21 cellular contexts compared by ENCODE assay signal in genomic region chrX:37888010-37888409, GRCh38. TPM values are rescaled to one million over a fixed set of nuclear protein-coding genes. Genes with fewer than 3 reads are reported as not detected.
DNase-seq lines count a peak whose midpoint lies in the region; ATAC-seq, FAIRE-seq and TF ChIP-seq lines count a peak whose summit lies in the region.
"Had no signal": no experiment of that assay in that cellular context is flagged by ENCODE, and none has a peak within 500 bp of the region (broad histone marks: within the 10 kb centered on the region; RNA-seq: fewer than 3 reads in every experiment).

No MANE protein-coding gene starts in this region.

- H3K79me2 ChIP-seq in HepG2 (ENCODE audit: insufficient read depth, low read length), result no peaks in the 10 kb centered on the region

- in situ Hi-C loops in HepG2 (cut with HindIII; ENCODE audit: extremely low pct_ligation_motif_present, low pct_unique_long_range_greater_than_20kb), result no loop called here

- DNase-seq in HepG2 (ENCODE audit: low spot score), result no peak
- peak; percentile 39 to 74 (median 68) for DNase-seq in right lobe of liver
- DNase-seq in middle frontal gyrus (ENCODE audit: extremely low spot score, low spot score), result no peak
- no peak for DNase-seq in AG20443 (ENCODE audit: low spot score)
- DNase-seq: 8988T; ACHN; AML-193; Caco-2; Calu3; CD4-positive, alpha-beta T cell; CD8-positive, alpha-beta T cell; DMS79 treated with DMSO at 0.1 percent for 48 hours; GF-D8 had no signal

- peak overlapping the region; percentile 42 to 58 for H3K9ac ChIP-seq in liver (ENCODE audit: low read depth in 1 of 2, low read length in 2 of 2)
- H3K9ac ChIP-seq in HepG2 (ENCODE audit: insufficient read depth, low read depth, low read length), result no peak overlapping the region
- H3K9ac ChIP-seq: BLaER1 treated with 17β-estradiol and CSF1 and Interleukin-3, amounts not matched to agents 10 nM and 100 nM had no signal

- H3K9me3 ChIP-seq in liver (ENCODE audit: control insufficient read depth in 4 of 4, low read length in 3 of 4) (no peaks in the 10 kb centered on the region), HepG2 (ENCODE audit: low read length) (no peaks in the 10 kb centered on the region), right lobe of liver (no peaks in the 10 kb centered on the region)
- H3K9me3 ChIP-seq: Caco-2 had no signal

- H3K27me3 ChIP-seq in liver (ENCODE audit: control insufficient read depth in 4 of 4, insufficient read depth in 4 of 4, low read length in 3 of 4), result no peaks in the 10 kb centered on the region
- H3K27me3 ChIP-seq in HepG2 (ENCODE audit: control insufficient read depth in 1 of 2, insufficient read depth in 2 of 2, low read length in 2 of 2), result no peaks in the 10 kb centered on the region
- H3K27me3 ChIP-seq in right lobe of liver, result no peaks in the 10 kb centered on the region
- H3K27me3 ChIP-seq: BLaER1 treated with 17β-estradiol and CSF1 and Interleukin-3, amounts not matched to agents 10 nM and 100 nM had no signal

- BruUV-seq in HepG2 (replicated peaks; lab: Mats Ljungman, UMichigan), result no TSS peak

- TF ChIP-seq POLR2A in HepG2 (IDR thresholded peaks at IDR 0.05; ENCODE audit: insufficient read depth in 1 of 2, low read depth in 2 of 2, low read length in 2 of 2) (no peak), right lobe of liver (IDR thresholded peaks at IDR 0.05) (no peak)

- CTCF ChIA-PET in HepG2 (lab: Yijun Ruan, JAX; ENCODE audit: low intra/inter-chr PET ratio, low total read pairs), result no interaction called here

- H2AFZ ChIP-seq in HepG2 (ENCODE audit: low read length), result no peak overlapping the region

- no peaks in the 10 kb centered on the region for H4K20me1 ChIP-seq in HepG2 (ENCODE audit: insufficient read depth, low read length)
- H4K20me1 ChIP-seq: BLaER1 treated with 17β-estradiol and CSF1 and Interleukin-3, amounts not matched to agents 10 nM and 100 nM had no signal

- no peak for FAIRE-seq in HepG2 (lab: Jason Lieb, UNC)
- FAIRE-seq: A204.1, D721Med, G401.6, GM12878, GM18507 had no signal

- intact Hi-C loops in HepG2 (cut with micrococcal nuclease; ENCODE audit: unreplicated experiment) (no loop called here), right lobe of liver (cut with DNase I) (no loop called here)

- TF ChIP-seq RAD21 in liver (IDR thresholded peaks at IDR 0.05) (no peak), HepG2 (CRISPR knock-in tag; IDR thresholded peaks at IDR 0.05) (no peak)

- H3K36me3 ChIP-seq in liver (ENCODE audit: control insufficient read depth in 4 of 4, insufficient read depth in 3 of 4, low read depth in 1 of 4, low read length in 3 of 4) (no peaks in the 10 kb centered on the region), HepG2 (replicated peaks in 1 of 2; ENCODE audit: control insufficient read depth in 1 of 2, insufficient read depth in 2 of 2, low read length in 2 of 2) (no peaks in the 10 kb centered on the region), right lobe of liver (no peaks in the 10 kb centered on the region)
- H3K36me3 ChIP-seq: BLaER1 treated with 17β-estradiol and CSF1 and Interleukin-3, amounts not matched to agents 10 nM and 100 nM had no signal

- no peak for ATAC-seq in HepG2
- ATAC-seq in right lobe of liver, result peak; percentile 62 to 80 (median 73)
- ATAC-seq: CD8-positive, alpha-beta T cell; GM12878 had no signal

- WGBS in liver, result 30% methylated on average over 5 of the region's 5 CpGs
- WGBS in HepG2 (ENCODE audit: low lambda C conversion rate), result 67% methylated on average over 3 of the region's 5 CpGs
- 43% methylated on average over 5 of the region's 5 CpGs for WGBS in right lobe of liver (ENCODE audit: insufficient coverage, low coverage, low lambda C conversion rate, missing lambda C conversion rate)

- no peak for TF ChIP-seq CTCF in liver (IDR thresholded peaks at IDR 0.05; ENCODE audit: low read depth, low read length, missing input control)
- no peak for TF ChIP-seq CTCF in HepG2 (CRISPR knock-in tag; IDR thresholded peaks at IDR 0.05)
- no peak for TF ChIP-seq CTCF in right lobe of liver (IDR thresholded peaks at IDR 0.05)

- H3K4me3 ChIP-seq in liver (ENCODE audit: low read depth in 1 of 3, low read length in 3 of 3) (peak overlapping the region; percentile 47 to 70 (median 67)), HepG2 (replicated peaks in 1 of 3; ENCODE audit: insufficient read depth in 1 of 3, low read depth in 2 of 3, low read length in 3 of 3) (no peak overlapping the region), right lobe of liver (peak overlapping the region; percentile 22 to 55 (median 46))
- H3K4me3 ChIP-seq: BLaER1 treated with 17β-estradiol and CSF1 and Interleukin-3, amounts not matched to agents 10 nM and 100 nM; GM12878 had no signal

- no peak overlapping the region for H3K4me2 ChIP-seq in HepG2 (ENCODE audit: low read depth, low read length)
- H3K4me2 ChIP-seq: BLaER1 treated with 17β-estradiol and CSF1 and Interleukin-3, amounts not matched to agents 10 nM and 100 nM had no signal

- POLR2A ChIA-PET in HepG2 (lab: Yijun Ruan, JAX), result no interaction called here

- H3K27ac ChIP-seq in liver (ENCODE audit: low read depth in 1 of 2, low read length in 2 of 2) (peak overlapping the region; percentile 80 to 93), HepG2 (ENCODE audit: extremely low read length, insufficient read depth, low read length) (no peak overlapping the region), right lobe of liver (peak overlapping the region; percentile 55 to 76 (median 74))
- H3K27ac ChIP-seq: BLaER1 treated with 17β-estradiol and CSF1 and Interleukin-3, amounts not matched to agents 10 nM and 100 nM; C4-2B had no signal

- peaks cover 0 to 11% (median 2%) of the 10 kb centered on the region in 4 donors for H3K4me1 ChIP-seq in liver (ENCODE audit: control insufficient read depth in 4 of 4, insufficient read depth in 4 of 4, low read length in 3 of 4)
- H3K4me1 ChIP-seq in HepG2 (ENCODE audit: insufficient read depth, low read length), result no peaks in the 10 kb centered on the region
- H3K4me1 ChIP-seq in right lobe of liver, result no peaks in the 10 kb centered on the region
- H3K4me1 ChIP-seq: BLaER1 treated with 17β-estradiol and CSF1 and Interleukin-3, amounts not matched to agents 10 nM and 100 nM had no signal

- TF ChIP-seq EP300 in HepG2 (IDR thresholded peaks at IDR 0.05; ENCODE audit: low read depth in 2 of 2, low read length in 2 of 2) (no peak), HepG2 (CRISPR knock-in tag; IDR thresholded peaks at IDR 0.05; ENCODE audit: borderline replicate concordance) (no peak)

TF ChIP-seq in liver, 16 proteins besides CTCF, POLR2A, EP300 and RAD21 (continues in another document):
- TF ChIP-seq RXRA (IDR thresholded peaks at IDR 0.05) (peak in 1 of 2 donors; percentile 1), SP1 (IDR thresholded peaks at IDR 0.05) (no peak), MAX (IDR thresholded peaks at IDR 0.05) (no peak), HNF4G (IDR thresholded peaks at IDR 0.05) (no peak), TAF1 (conservative IDR thresholded peaks at IDR 0.05) (no peak)

TF ChIP-seq in HepG2, 621 proteins besides CTCF, POLR2A, EP300 and RAD21:
- TF ChIP-seq HIVEP1 (CRISPR knock-in tag; IDR thresholded peaks at IDR 0.05), result no peak
- TF ChIP-seq HDAC1 (CRISPR knock-in tag; IDR thresholded peaks at IDR 0.05), result no peak
- TF ChIP-seq ZNF292 (CRISPR knock-in tag; IDR thresholded peaks at IDR 0.05; ENCODE audit: borderline replicate concordance, low read depth), result no peak
- TF ChIP-seq TAF1 (CRISPR knock-in tag; IDR thresholded peaks at IDR 0.05), result no peak
- no peak for TF ChIP-seq GABPA (IDR thresholded peaks at IDR 0.05; ENCODE audit: low read depth, low read length)
- no peak for TF ChIP-seq GABPA (CRISPR knock-in tag; IDR thresholded peaks at IDR 0.05; ENCODE audit: low read depth)
- TF ChIP-seq ZNF580 (CRISPR knock-in tag; IDR thresholded peaks at IDR 0.05; ENCODE audit: borderline replicate concordance, low read depth), result no peak
- no peak for TF ChIP-seq NFYB (CRISPR knock-in tag; IDR thresholded peaks at IDR 0.05)
- TF ChIP-seq ZNF781 (CRISPR knock-in tag; IDR thresholded peaks at IDR 0.05; ENCODE audit: borderline replicate concordance, not compliant biosample characterization), result no peak
- TF ChIP-seq YEATS4 (CRISPR knock-in tag; IDR thresholded peaks at IDR 0.05; ENCODE audit: borderline replicate concordance), result no peak
- no peak for TF ChIP-seq MAFK (conservative IDR thresholded peaks at IDR 0.05 in 1 of 2, IDR thresholded peaks at IDR 0.05 in 1 of 2; ENCODE audit: low read length in 2 of 2)
- no peak for TF ChIP-seq ZBTB8A (CRISPR knock-in tag; IDR thresholded peaks at IDR 0.05; ENCODE audit: borderline replicate concordance, low read depth)
- no peak for TF ChIP-seq ZFY (CRISPR knock-in tag; IDR thresholded peaks at IDR 0.05)

RNA-seq across cellular contexts. Expression of gene DYNLT3, which starts 40.6 kb away (rescaled TPM):
- total RNA-seq in liver (10 to 100 TPM in 1 of 2 donors, 1 to 10 TPM in 1; 9.5 to 13.4 TPM), HepG2 (2016; rRNA removed; fragmentation: Illumina TruSeq; extraction: Trizol) (6.1 and 9.5 TPM in 2 replicates), right lobe of liver (10 to 100 TPM; 13.1 to 24.4 (median 17.7) TPM)
- polyA plus RNA-seq in liver (10 to 100 TPM; 13.4 to 20.7 TPM), HepG2 (2011; rRNA removed) (5.4 TPM in 2 replicates)
- 1.5 and 1.8 TPM in 2 replicates for total RNA-seq in HepG2 (2016; cell fraction: cytosol; rRNA removed; fragmentation: Illumina TruSeq; extraction: Trizol; ENCODE audit: low read depth)
- total RNA-seq in HepG2 (2016; cell fraction: insoluble cytoplasmic fraction; rRNA removed; fragmentation: Illumina TruSeq; extraction: Trizol), result 6.1 and 10.9 TPM in 2 replicates
- total RNA-seq in HepG2 (2016; cell fraction: membrane; rRNA removed; fragmentation: Illumina TruSeq; extraction: Trizol), result 4.0 and 4.4 TPM in 2 replicates
- total RNA-seq in HepG2 (2016; cell fraction: nucleus; rRNA removed; fragmentation: Illumina TruSeq; extraction: Trizol), result 3.2 and 3.4 TPM in 2 replicates
- polyA plus RNA-seq in HepG2 (2011; cell fraction: cytosol; rRNA removed), result 2.0 and 3.9 TPM in 2 replicates
- polyA plus RNA-seq in HepG2 (2011; cell fraction: nucleus; rRNA removed), result 0.90 and 2.0 TPM in 2 replicates
- polyA plus RNA-seq in HepG2 (2012), result 7.0 and 9.2 TPM in 2 replicates
- 1.6 and 2.3 TPM in 2 replicates for polyA plus RNA-seq in HepG2 (2016; cell fraction: cytosol; fragmentation: Illumina TruSeq; extraction: Trizol; ENCODE audit: low read depth)
- 14.0 and 14.5 TPM in 2 replicates for polyA plus RNA-seq in HepG2 (2016; cell fraction: insoluble cytoplasmic fraction; fragmentation: Illumina TruSeq; extraction: Trizol; ENCODE audit: low read depth)
- polyA plus RNA-seq in HepG2 (2016; cell fraction: membrane; fragmentation: Illumina TruSeq; extraction: Trizol; ENCODE audit: low read depth), result 4.6 TPM in 2 replicates
- 6.3 and 6.6 TPM in 2 replicates for polyA plus RNA-seq in HepG2 (2016; cell fraction: nucleus; fragmentation: Illumina TruSeq; extraction: Trizol; ENCODE audit: insufficient read depth, low read depth)
- 1.7 and 12.3 TPM in 2 replicates for polyA minus RNA-seq in HepG2 (2011; rRNA and poly(A)+ RNA removed; ENCODE audit: low replicate concordance)
- polyA minus RNA-seq in HepG2 (2011; cell fraction: cytosol; rRNA and poly(A)+ RNA removed), result 2.4 and 3.0 TPM in 2 replicates
- 3.0 and 4.5 TPM in 2 replicates for polyA minus RNA-seq in HepG2 (2011; cell fraction: nucleus; rRNA and poly(A)+ RNA removed)

Comparison
In these comparisons a context has a peak if more than half of its experiments do, and no peak if none do; other contexts are left out.
1. H3K4me3 ChIP-seq: peak in liver (3 of 3) and right lobe of liver (3 of 3); none in HepG2 (0 of 3).
2. DNase-seq: peak in right lobe of liver (3 of 3); none in HepG2 (single experiment), middle frontal gyrus (single experiment) and AG20443 (single experiment).